8 cellular contexts compared by ENCODE assay signal in the genomic region with DNA sequence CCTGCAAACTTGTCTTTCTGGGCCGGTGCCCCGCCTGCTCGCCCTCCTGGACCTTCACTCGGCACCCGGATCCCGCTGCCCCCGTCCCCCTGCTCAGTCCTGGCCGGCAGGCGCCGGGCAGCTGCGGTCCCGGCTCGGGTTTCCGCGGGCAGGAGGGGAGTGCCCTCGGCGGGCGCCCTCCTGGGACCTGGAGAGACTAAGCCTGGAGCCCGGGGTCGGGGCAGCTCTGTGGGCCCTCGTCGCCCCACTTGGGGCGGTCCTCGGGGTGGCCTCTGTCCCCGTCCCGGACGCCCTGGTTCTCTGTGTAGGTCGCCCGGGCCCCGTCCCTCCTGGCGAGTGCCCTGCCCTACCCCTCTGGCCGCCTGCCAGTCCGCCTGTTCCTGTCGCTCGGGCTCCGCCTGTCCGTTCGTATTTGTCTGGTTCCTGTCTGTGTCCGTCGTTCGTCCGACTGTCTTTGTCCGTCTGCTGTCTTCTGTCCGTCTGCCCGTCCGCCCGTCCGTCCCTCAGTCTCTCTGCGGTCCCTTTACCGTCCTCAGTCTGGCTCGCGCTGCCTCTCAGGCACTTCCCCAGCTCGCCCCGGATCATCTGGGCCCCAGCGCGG. TPM values are rescaled to one million over a fixed set of nuclear protein-coding genes. Genes with fewer than 3 reads are reported as not detected.
DNase-seq lines count a peak whose midpoint lies in the region; ATAC-seq and TF ChIP-seq lines count a peak whose summit lies in the region.

No MANE protein-coding gene starts in this region.

- TF ChIP-seq CTCF in dorsolateral prefrontal cortex (IDR thresholded peaks at IDR 0.05 in 54 of 56, conservative IDR thresholded peaks at IDR 0.05 in 2 of 56; ENCODE audit: low read depth in 1 of 56, partially characterized antibody in 56 of 56), result no peak
- no peak for TF ChIP-seq CTCF in lower lobe of right lung (IDR thresholded peaks at IDR 0.05)
- TF ChIP-seq CTCF in thoracic aorta (IDR thresholded peaks at IDR 0.05), result no peak

- H3K27me3 ChIP-seq in dorsolateral prefrontal cortex (peaks cover 0 to 41% (median 14%) of the 10 kb centered on the region in 45 donors), lower lobe of right lung (ENCODE audit: low read depth) (peaks cover 25% of the 10 kb centered on the region), thoracic aorta (replicated peaks; ENCODE audit: insufficient read depth) (no peaks in the 10 kb centered on the region)

- H3K4me3 ChIP-seq in dorsolateral prefrontal cortex (peak overlapping the region; percentile 29 to 77 (median 58)), lower lobe of right lung (peak overlapping the region; percentile 84), thoracic aorta (peak overlapping the region; percentile 87)

- H3K36me3 ChIP-seq in lower lobe of right lung (no peaks in the 10 kb centered on the region), thoracic aorta (no peaks in the 10 kb centered on the region)

- in situ Hi-C loops in SK-MEL-5 (cut with HindIII; ENCODE audit: low pct_unique_long_range_greater_than_20kb, low sequenced_read_pairs), result no loop called here

- H3K4me1 ChIP-seq in lower lobe of right lung (peaks cover 7% of the 10 kb centered on the region), thoracic aorta (ENCODE audit: control insufficient read depth in 1 of 2, low read depth in 2 of 2) (peaks cover 3 to 13% of the 10 kb centered on the region in 2 donors)

- intact Hi-C loops in dorsolateral prefrontal cortex (cut with DNase I) (no loop called here), lower lobe of right lung (cut with DNase I) (no loop called here)

- H3K9me3 ChIP-seq in lower lobe of right lung (no peaks in the 10 kb centered on the region), thoracic aorta (no peaks in the 10 kb centered on the region)

- ATAC-seq in HG03045 (IDR thresholded peaks at IDR 0.05; ENCODE audit: unreplicated experiment) (peak; percentile 24), lower lobe of right lung (peak; percentile 84 to 88), thoracic aorta (ENCODE audit: insufficient number of reproducible peaks, low FRiP score, low read depth) (peak; percentile 30), GM18858 (IDR thresholded peaks at IDR 0.05; ENCODE audit: unreplicated experiment) (no peak), GM18868 (IDR thresholded peaks at IDR 0.05; ENCODE audit: unreplicated experiment) (no peak)

- H3K27ac ChIP-seq in dorsolateral prefrontal cortex (no peak overlapping the region), lower lobe of right lung (peak overlapping the region; percentile 75), thoracic aorta (no peak overlapping the region)

- DNase-seq in DMS79 treated with DMSO at 0.1 percent for 48 hours (lab: John Stamatoyannopoulos, UW) (peak; percentile 66), SK-MEL-5 (ENCODE audit: low read depth, low spot score) (peak; percentile 38), dorsolateral prefrontal cortex (peak in 2 of 10 donors; percentile 23 to 44), lower lobe of right lung (peak; percentile 89), thoracic aorta (ENCODE audit: low spot score) (peak; percentile 29)

RNA-seq across cellular contexts. Expression of a gene that starts 0.5 kb away (rescaled TPM):
- 6.6 and 8.1 TPM in 2 replicates for total RNA-seq in SK-MEL-5 (2014; rRNA removed; shearing (Covaris generic))
- polyA plus RNA-seq in SK-MEL-5 (2015; cell fraction: cytosol; rRNA removed), result 28.1 and 37.0 TPM in 2 replicates
- 10.6 and 11.0 TPM in 2 replicates for polyA plus RNA-seq in SK-MEL-5 (2015; cell fraction: nucleus; rRNA removed)
- total RNA-seq in dorsolateral prefrontal cortex, result 1 to 10 TPM in 37 of 120 experiments, under 1 TPM in 79, not detected in 4; 0.19 to 2.7 (median 0.81) TPM
- total RNA-seq in lower lobe of right lung, result 32.3 TPM
- 10 to 100 TPM in 1 of 2 donors, 1 to 10 TPM in 1; 7.6 to 12.3 TPM for total RNA-seq in thoracic aorta

RNA-seq across cellular contexts. Expression of a gene that starts 40.6 kb away (rescaled TPM):
- total RNA-seq in SK-MEL-5 (2014; rRNA removed; shearing (Covaris generic)), result not detected in 2 replicates
- polyA plus RNA-seq in SK-MEL-5 (2015; cell fraction: cytosol; rRNA removed), result not detected in 2 replicates
- not detected in 2 replicates for polyA plus RNA-seq in SK-MEL-5 (2015; cell fraction: nucleus; rRNA removed)
- total RNA-seq in dorsolateral prefrontal cortex (100 to 1,000 TPM in 40 of 120 experiments, 10 to 100 TPM in 80; 26.6 to 202 (median 90.7) TPM), lower lobe of right lung (24.5 TPM), thoracic aorta (10 to 100 TPM; 19.2 to 28.6 TPM)

Comparison
In these comparisons a context has a peak if more than half of its experiments do, and no peak if none do; other contexts are left out.
1. ATAC-seq: peak in HG03045 (single experiment), lower lobe of right lung (2 of 2) and thoracic aorta (single experiment); none in GM18858 (single experiment) and GM18868 (single experiment).
2. RNA of a gene that starts 40.6 kb away (total RNA-seq): 26.6 to 202 TPM in dorsolateral prefrontal cortex, 19.2 to 28.6 TPM in thoracic aorta and 24.5 TPM in lower lobe of right lung (single experiment); not detected in SK-MEL-5; every median in the first group is over 10 times any median in the second.
3. Peak in every context shown above with its lines, with median percentiles within 50 percentile points of each other: H3K4me3 ChIP-seq.